Comparison of ENCODE assay signal across 26 cellular contexts in genomic region chr3:146496726-146497125, GRCh38. TPM values are rescaled to one million over a fixed set of nuclear protein-coding genes. Genes with fewer than 3 reads are reported as not detected.
"Had no signal": no experiment of that assay in that cellular context is flagged by ENCODE, and none has a peak within 500 bp of the region (broad histone marks: within the 10 kb centered on the region; RNA-seq: fewer than 3 reads in every experiment).

No MANE protein-coding gene starts in this region.

- H3K9me3 ChIP-seq: breast epithelium, esophagus squamous epithelium, sigmoid colon, uterus had no signal

- H3K27ac ChIP-seq: breast epithelium, dorsolateral prefrontal cortex, esophagus squamous epithelium, left ventricle myocardium inferior, sigmoid colon, uterus had no signal

- ATAC-seq: activated CD8-positive, alpha-beta memory T cell treated with anti-CD3 and anti-CD28 coated beads, Interleukin-2, amount 10 ng/mL, durations not matched to agents 7 days and 5 days; effector memory CD8-positive, alpha-beta T cell; natural killer cell; stimulated activated memory B cell treated with anti-CD40 and anti-IgM and Interleukin-4, amounts not matched to agents 10 μg/mL and 1 μg/mL and 100 μg/mL, for 72 hours; T-helper 17 cell had no signal

- H3K36me3 ChIP-seq: breast epithelium, esophagus squamous epithelium, left ventricle myocardium inferior, sigmoid colon, uterus had no signal

- H3K4me3 ChIP-seq: breast epithelium, dorsolateral prefrontal cortex, esophagus squamous epithelium, left ventricle myocardium inferior, sigmoid colon, smooth muscle cell, uterus had no signal

- DNase-seq: activated CD4-positive, alpha-beta T cell treated with anti-CD3 and anti-CD28 coated beads for 1 hour; activated CD4-positive, alpha-beta T cell treated with anti-CD3 and anti-CD28 coated beads, Interleukin-2, amount 50 U/mL, for 4 hours; activated CD8-positive, alpha-beta memory T cell treated with anti-CD3 and anti-CD28 coated beads, Interleukin-2, amount 10 ng/mL, durations not matched to agents 7 days and 5 days; activated effector memory CD4-positive, alpha-beta T cell treated with anti-CD3 and anti-CD28 coated beads, Interleukin-2, amount 50 U/mL, for 16 hours; activated T-cell treated with anti-CD3 and anti-CD28 coated beads for 4 hours; amniotic stem cell; dorsolateral prefrontal cortex; effector memory CD8-positive, alpha-beta T cell; esophagus squamous epithelium; immature natural killer cell; left ventricle myocardium inferior; midbrain; natural killer cell; sigmoid colon; stimulated activated CD4-positive, alpha-beta T cell treated with anti-CD3 and anti-CD28 coated beads, Interleukin-15, amount 100 ng/mL, for 24 hours; T-helper 17 cell; trophoblast cell; uterus had no signal

- H3K4me2 ChIP-seq: smooth muscle cell had no signal

- H3K4me1 ChIP-seq: breast epithelium, left ventricle myocardium inferior, sigmoid colon, uterus had no signal

- H3K27ac Mint-ChIP-seq: activated CD8-positive, alpha-beta memory T cell treated with anti-CD3 and anti-CD28 coated beads, Interleukin-2, amount 10 ng/mL, durations not matched to agents 7 days and 5 days; activated naive CD4-positive, alpha-beta T cell treated with anti-CD3 and anti-CD28 coated beads, Interleukin-2, amount 50 U/mL, for 24 hours; effector memory CD8-positive, alpha-beta T cell; immature natural killer cell; stimulated activated memory B cell treated with anti-CD40 and anti-IgM and Interleukin-4, amounts not matched to agents 10 μg/mL and 1 μg/mL and 100 μg/mL, for 72 hours; T-helper 17 cell had no signal

- H3K27me3 Mint-ChIP-seq: T-helper 17 cell had no signal

- H3K4me1 Mint-ChIP-seq: stimulated activated memory B cell treated with anti-CD40 and anti-IgM and Interleukin-4, amounts not matched to agents 10 μg/mL and 1 μg/mL and 100 μg/mL, for 72 hours had no signal

- H3K27me3 ChIP-seq: breast epithelium, dorsolateral prefrontal cortex, esophagus squamous epithelium, sigmoid colon, uterus had no signal

- H3K4me3 Mint-ChIP-seq: activated CD8-positive, alpha-beta memory T cell treated with anti-CD3 and anti-CD28 coated beads, Interleukin-2, amount 10 ng/mL, durations not matched to agents 7 days and 5 days; activated naive CD4-positive, alpha-beta T cell treated with anti-CD3 and anti-CD28 coated beads, Interleukin-2, amount 50 U/mL, for 24 hours; central memory CD8-positive, alpha-beta T cell; effector memory CD8-positive, alpha-beta T cell; natural killer cell; stimulated activated memory B cell treated with anti-CD40 and anti-IgM and Interleukin-4, amounts not matched to agents 10 μg/mL and 1 μg/mL and 100 μg/mL, for 72 hours; T-helper 17 cell had no signal

RNA-seq across cellular contexts. Expression of gene PLSCR2, which starts 27.4 kb away (rescaled TPM):
- total RNA-seq: activated CD8-positive, alpha-beta memory T cell treated with anti-CD3 and anti-CD28 coated beads, Interleukin-2, amount 10 ng/mL, durations not matched to agents 7 days and 5 days; esophagus squamous epithelium; left ventricle myocardium inferior; lung microvascular endothelial cell; osteoblast; sigmoid colon; T-helper 17 cell; temporal lobe; uterus had no signal
- polyA plus RNA-seq: immature natural killer cell, smooth muscle cell had no signal
